5 cellular contexts compared by ENCODE assay signal in the genomic region with DNA sequence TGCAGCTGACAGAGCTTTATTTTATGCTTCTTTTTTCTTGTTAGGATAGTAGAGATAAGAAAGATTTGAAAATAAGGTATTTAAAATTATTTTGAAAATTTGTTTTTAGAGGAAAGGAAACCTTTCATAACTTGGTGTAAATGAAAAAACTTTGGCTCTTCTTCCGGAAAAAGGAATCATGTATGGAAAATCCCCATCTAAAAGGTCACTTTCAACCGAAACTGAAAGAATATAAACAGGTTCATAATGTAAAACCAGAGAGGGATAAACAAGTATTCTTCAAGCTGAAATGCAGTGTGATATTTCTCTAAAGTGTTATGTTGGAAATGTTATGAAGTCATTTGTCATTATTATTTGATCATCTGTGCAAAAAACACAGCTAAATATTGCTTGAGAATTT.
"Had no signal": no experiment of that assay in that cellular context is flagged by ENCODE, and none has a peak within 500 bp of the region (broad histone marks: within the 10 kb centered on the region; RNA-seq: fewer than 3 reads in every experiment).

No MANE protein-coding gene starts in this region.

- DNase-seq: H9, HCEC 1CT, IMR-90 had no signal

- H3K4me3 ChIP-seq: GM23338, K562 had no signal

- ATAC-seq: GM23338, K562 had no signal

- H3K4me2 ChIP-seq: GM23338 had no signal
